ENCODE assay signal across 23 cellular contexts in the genomic region with DNA sequence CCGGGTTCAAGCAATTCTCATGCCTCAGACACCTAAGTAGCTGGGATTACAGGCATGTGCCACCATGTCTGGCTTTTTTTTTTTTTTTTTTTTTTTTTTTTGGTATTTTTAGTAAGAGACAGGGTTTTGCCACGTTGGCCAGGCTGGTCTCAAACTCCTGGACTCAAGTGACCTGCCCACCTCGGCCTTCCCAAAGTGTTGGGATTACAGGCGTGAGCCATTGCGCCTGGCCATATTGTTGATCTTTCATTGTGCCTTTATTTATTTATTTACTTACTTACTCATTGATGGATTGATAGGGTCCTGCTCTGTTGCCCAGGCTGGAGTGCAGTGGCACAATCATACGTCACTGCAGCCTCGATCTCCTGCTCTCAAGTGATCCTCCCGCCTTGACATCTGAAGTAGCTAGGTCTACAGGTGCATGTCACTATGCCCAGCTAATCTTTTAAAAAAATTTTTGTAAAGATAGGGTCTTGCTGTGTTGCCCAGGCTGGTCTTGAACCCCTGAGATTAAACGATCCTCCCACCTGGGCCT.
"Had no signal": no experiment of that assay in that cellular context is flagged by ENCODE, and none has a peak within 500 bp of the region (broad histone marks: within the 10 kb centered on the region; RNA-seq: fewer than 3 reads in every experiment).

No MANE protein-coding gene starts in this region.

- H3K27me3 ChIP-seq: brain microvascular endothelial cell, cardiac muscle cell had no signal

- DNase-seq: activated CD4-positive, alpha-beta memory T cell treated with anti-CD3 and anti-CD28 coated beads for 36 hours; activated CD4-positive, alpha-beta T cell treated with anti-CD3 and anti-CD28 coated beads for 1 hour; activated CD4-positive, alpha-beta T cell treated with anti-CD3 and anti-CD28 coated beads, Interleukin-2, amount 10 ng/mL, durations not matched to agents 7 days and 5 days; activated CD8-positive, alpha-beta memory T cell treated with anti-CD3 and anti-CD28 coated beads for 24 hours; activated effector memory CD4-positive, alpha-beta T cell treated with anti-CD3 and anti-CD28 coated beads, Interleukin-2, amount 50 U/mL, for 16 hours; activated naive CD4-positive, alpha-beta T cell treated with Interleukin-2 at 50 U/mL for 16 hours; activated naive CD8-positive, alpha-beta T cell treated with anti-CD3 and anti-CD28 coated beads, Interleukin-2, amount 50 U/mL, for 24 hours; activated T-cell treated with anti-CD3 and anti-CD28 coated beads, Interleukin-2, amount 50 U/mL, for 4 hours; amniotic stem cell; brain microvascular endothelial cell; MM.1S; NCI-H1105; NCI-H1436; NCI-H1694 treated with DMSO at 0.1 percent for 48 hours; NCI-H2029 treated with DMSO at 0.1 percent for 48 hours; NCI-H510A treated with DMSO at 0.1 percent for 48 hours; PC-3; SHP77 treated with DMSO at 0.1 percent for 48 hours; T-helper 17 cell; T-helper 9 cell had no signal

- H3K4me3 Mint-ChIP-seq: activated CD4-positive, alpha-beta memory T cell treated with anti-CD3 and anti-CD28 coated beads for 36 hours; activated CD4-positive, alpha-beta T cell treated with anti-CD3 and anti-CD28 coated beads, Interleukin-2, amount 10 ng/mL, durations not matched to agents 7 days and 5 days; activated naive CD8-positive, alpha-beta T cell treated with anti-CD3 and anti-CD28 coated beads, Interleukin-2, amount 50 U/mL, for 24 hours; activated T-cell treated with anti-CD3 and anti-CD28 coated beads, Interleukin-2, amount 50 U/mL, for 4 hours; T-helper 17 cell; WTC11 had no signal

- H3K27ac ChIP-seq: brain microvascular endothelial cell had no signal

- H3K9me3 Mint-ChIP-seq: activated naive CD8-positive, alpha-beta T cell treated with anti-CD3 and anti-CD28 coated beads, Interleukin-2, amount 50 U/mL, for 24 hours; activated T-cell treated with anti-CD3 and anti-CD28 coated beads, Interleukin-2, amount 50 U/mL, for 4 hours had no signal

- H3K27me3 Mint-ChIP-seq: activated CD4-positive, alpha-beta memory T cell treated with anti-CD3 and anti-CD28 coated beads for 36 hours; activated CD4-positive, alpha-beta T cell treated with anti-CD3 and anti-CD28 coated beads, Interleukin-2, amount 10 ng/mL, durations not matched to agents 7 days and 5 days; activated naive CD8-positive, alpha-beta T cell treated with anti-CD3 and anti-CD28 coated beads, Interleukin-2, amount 50 U/mL, for 24 hours; T-helper 17 cell had no signal

- H3K4me3 ChIP-seq: cardiac muscle cell had no signal

- H3K4me1 Mint-ChIP-seq: activated CD4-positive, alpha-beta T cell treated with anti-CD3 and anti-CD28 coated beads, Interleukin-2, amount 10 ng/mL, durations not matched to agents 7 days and 5 days had no signal

- H3K36me3 ChIP-seq: brain microvascular endothelial cell had no signal

- ATAC-seq: activated naive CD4-positive, alpha-beta T cell treated with anti-CD3 and anti-CD28 coated beads, Interleukin-2, amount 50 U/mL, for 72 hours; activated naive CD8-positive, alpha-beta T cell treated with anti-CD3 and anti-CD28 coated beads, Interleukin-2, amount 50 U/mL, for 24 hours; activated T-cell treated with anti-CD3 and anti-CD28 coated beads, Interleukin-2, amount 50 U/mL, for 4 hours; PC-3; T-helper 17 cell; WTC11 had no signal

- H3K27ac Mint-ChIP-seq: activated CD4-positive, alpha-beta memory T cell treated with anti-CD3 and anti-CD28 coated beads for 36 hours; activated CD4-positive, alpha-beta T cell treated with anti-CD3 and anti-CD28 coated beads, Interleukin-2, amount 10 ng/mL, durations not matched to agents 7 days and 5 days; activated naive CD4-positive, alpha-beta T cell treated with anti-CD3 and anti-CD28 coated beads, Interleukin-2, amount 50 U/mL, for 72 hours; activated naive CD8-positive, alpha-beta T cell treated with anti-CD3 and anti-CD28 coated beads, Interleukin-2, amount 50 U/mL, for 24 hours; T-helper 17 cell; WTC11 had no signal
